Comparison of ENCODE assay signal across 8 cellular contexts in genomic region chr4:1246901-1247810, GRCh38. TPM values are rescaled to one million over a fixed set of nuclear protein-coding genes. Genes with fewer than 3 reads are reported as not detected.
DNase-seq lines count a peak whose midpoint lies in the region; ATAC-seq and TF ChIP-seq lines count a peak whose summit lies in the region.

No MANE protein-coding gene starts in this region.

- peak overlapping the region; percentile 97 for H3K4me2 ChIP-seq in GM23338
- H3K4me2 ChIP-seq in fibroblast of lung (ENCODE audit: extremely low read depth, insufficient read depth, low read length) = peak overlapping the region; percentile 93

- H3K27ac Mint-ChIP-seq in GM23338 (peak overlapping the region; percentile 23; the same call in 1 of the 2 replicates), activated B cell treated with CpG ODN at 0.5 μM for 24 hours (peak overlapping the region; percentile 84), nephron progenitor cell (peak overlapping the region; percentile 45)

- H3K79me2 ChIP-seq in GM23338 (replicated peaks; ENCODE audit: insufficient read depth) (peaks cover 58% of the 10 kb centered on the region), fibroblast of lung (ENCODE audit: control insufficient read depth, insufficient read depth, low read length) (peaks cover 68% of the 10 kb centered on the region)

- H3K4me1 ChIP-seq in BE2C = 0 out of 2 replicates have a peak, but pooled peaks cover 5% of the 10 kb centered on the region
- H3K4me1 ChIP-seq in GM23338 (ENCODE audit: insufficient read depth) = peaks cover 12% of the 10 kb centered on the region; the same call in 1 of the 2 replicates
- peaks cover 16% of the 10 kb centered on the region for H3K4me1 ChIP-seq in fibroblast of lung (ENCODE audit: control insufficient read depth, extremely low read depth, insufficient read depth, low read length)

- peaks cover 13% of the 10 kb centered on the region for H3K4me1 Mint-ChIP-seq in GM23338
- peaks cover 68% of the 10 kb centered on the region for H3K4me1 Mint-ChIP-seq in activated B cell treated with CpG ODN at 0.5 μM for 24 hours
- H3K4me1 Mint-ChIP-seq in nephron progenitor cell = peaks cover 40% of the 10 kb centered on the region

- no peaks in the 10 kb centered on the region for H3F3A ChIP-seq in GM23338 (replicated peaks; ENCODE audit: low read depth)

- H3K4me3 Mint-ChIP-seq in GM23338 (peak overlapping the region; percentile 84), activated B cell treated with CpG ODN at 0.5 μM for 24 hours (peak overlapping the region; percentile 85), nephron progenitor cell (peak overlapping the region; percentile 86)

- H3K27me3 Mint-ChIP-seq in GM23338 (ENCODE audit: insufficient read depth, low read depth, poor library complexity) (peaks cover 20% of the 10 kb centered on the region), activated B cell treated with CpG ODN at 0.5 μM for 24 hours (no peaks in the 10 kb centered on the region), nephron progenitor cell (ENCODE audit: low read depth, poor library complexity) (no peaks in the 10 kb centered on the region)

- CTCF ChIA-PET in activated B cell treated with CpG ODN at 0.5 μM for 24 hours (lab: Charles Lee) = interaction anchor here (0.9 to 4.8 kb wide), 2 partner anchors 21 to 80 kb away, joined by 4 to 23 read pairs; no protein-coding TSS in a partner anchor

- H4K20me1 ChIP-seq in GM23338 (replicated peaks; ENCODE audit: insufficient read depth) (peaks cover 10% of the 10 kb centered on the region), fibroblast of lung (ENCODE audit: control insufficient read depth, extremely low read depth, insufficient read depth, low read length) (no peaks in the 10 kb centered on the region)

- H3K27ac ChIP-seq in GM23338 (ENCODE audit: low read depth) (no peak overlapping the region), fibroblast of lung (ENCODE audit: insufficient read depth, low read length) (peak overlapping the region; percentile 79)

- ATAC-seq in GM23338 = peak; percentile 9
- no peak for ATAC-seq in activated B cell treated with CpG ODN at 0.5 μM for 24 hours (ENCODE audit: low read depth)
- ATAC-seq in GM18502 (IDR thresholded peaks at IDR 0.05; ENCODE audit: poor library complexity, unreplicated experiment) = no peak
- ATAC-seq in GM21737 (IDR thresholded peaks at IDR 0.05; ENCODE audit: unreplicated experiment) = no peak

- H2AFZ ChIP-seq in GM23338 (no peak overlapping the region), fibroblast of lung (ENCODE audit: low read length) (no peak overlapping the region)

- intact Hi-C loops in activated B cell treated with CpG ODN at 0.5 μM for 24 hours (cut with micrococcal nuclease) = loop anchor here (5.0 kb wide), 1 partner anchor 40 kb away; the partner anchor contains the start of gene MAEA

- H3K9me2 ChIP-seq in GM23338 (ENCODE audit: insufficient read depth) = 0 out of 2 replicates have a peak, but pooled peaks cover 3% of the 10 kb centered on the region

- peak overlapping the region; percentile 87 for H3K4me3 ChIP-seq in BE2C (ENCODE audit: low read depth, low read length)
- H3K4me3 ChIP-seq in GM23338 = peak overlapping the region; percentile 95
- H3K4me3 ChIP-seq in fibroblast of lung (replicated peaks in 1 of 4; ENCODE audit: control extremely low read depth in 1 of 4, insufficient read depth in 1 of 4, low read depth in 3 of 4, low read length in 4 of 4) = peak overlapping the region; percentile 71 to 84 (median 78)

- H3K9ac ChIP-seq in fibroblast of lung (ENCODE audit: insufficient read depth, low read length) = peak overlapping the region; percentile 82

- H3K9me3 Mint-ChIP-seq in GM23338 (peaks cover 26% of the 10 kb centered on the region), activated B cell treated with CpG ODN at 0.5 μM for 24 hours (no peaks in the 10 kb centered on the region), nephron progenitor cell (peaks cover 24% of the 10 kb centered on the region)

- peaks cover 26% of the 10 kb centered on the region for H3K36me3 Mint-ChIP-seq in GM23338 (ENCODE audit: low read depth)
- peaks cover 13% of the 10 kb centered on the region for H3K36me3 Mint-ChIP-seq in activated B cell treated with CpG ODN at 0.5 μM for 24 hours (ENCODE audit: low read depth)
- peaks cover 29% of the 10 kb centered on the region for H3K36me3 Mint-ChIP-seq in nephron progenitor cell (ENCODE audit: low read depth)

- POLR2A ChIA-PET in activated B cell treated with CpG ODN at 0.5 μM for 24 hours (lab: Charles Lee) = interaction anchor here (0.6 to 6.3 kb wide), 12 partner anchors 19 to 103 kb away, joined by 4 to 82 read pairs (median 7); partner anchors contain the start of genes MAEA, SPON2 and UVSSA

- H3K27me3 ChIP-seq in BE2C = no peaks in the 10 kb centered on the region
- H3K27me3 ChIP-seq in GM23338 (ENCODE audit: insufficient read depth) = no peaks in the 10 kb centered on the region
- H3K27me3 ChIP-seq in fibroblast of lung (ENCODE audit: control insufficient read depth, insufficient read depth, low read length) = no peaks in the 10 kb centered on the region

- DNase-seq in BE2C (peak; percentile 33), GM23338 (ENCODE audit: low spot score) (peak; percentile 38), activated B cell treated with CpG ODN at 0.5 μM for 24 hours (peak; percentile 21), fibroblast of lung (ENCODE audit: low read depth in 2 of 2) (no peak), nephron progenitor cell (peak; percentile 43), nucleus accumbens (lab: John Stamatoyannopoulos, UW) (no peak)

- peaks cover 10% of the 10 kb centered on the region for H3K36me3 ChIP-seq in BE2C
- no peaks in the 10 kb centered on the region for H3K36me3 ChIP-seq in GM23338 (ENCODE audit: insufficient read depth)
- H3K36me3 ChIP-seq in fibroblast of lung (ENCODE audit: control insufficient read depth, insufficient read depth, low read length) = peaks cover 11% of the 10 kb centered on the region

- no peaks in the 10 kb centered on the region; the same call in none of the 2 replicates for H3K9me3 ChIP-seq in BE2C
- H3K9me3 ChIP-seq in fibroblast of lung (ENCODE audit: control insufficient read depth, insufficient read depth, low read depth, low read length) = no peaks in the 10 kb centered on the region

- TF ChIP-seq CTCF in BE2C (IDR thresholded peaks at IDR 0.05; ENCODE audit: low read depth, low read length) (no peak), GM23338 (conservative IDR thresholded peaks at IDR 0.05; ENCODE audit: low read depth in 2 of 2) (no peak), activated B cell treated with CpG ODN at 0.5 μM for 24 hours (IDR thresholded peaks at IDR 0.05) (no peak), fibroblast of lung (conservative IDR thresholded peaks at IDR 0.05 in 1 of 2, IDR thresholded peaks at IDR 0.05 in 1 of 2; ENCODE audit: low read depth in 1 of 2, low read length in 2 of 2) (no peak), nephron progenitor cell (IDR thresholded peaks at IDR 0.05) (no peak)

TF ChIP-seq in GM23338, 12 proteins besides CTCF, POLR2A, EP300 and RAD21:
- no peak for TF ChIP-seq STAT1 (IDR thresholded peaks at IDR 0.05; ENCODE audit: unreplicated experiment)
- TF ChIP-seq EZH2phosphoT487 (IDR thresholded peaks at IDR 0.05; ENCODE audit: unreplicated experiment) = no peak
- TF ChIP-seq JUNB (IDR thresholded peaks at IDR 0.05; ENCODE audit: unreplicated experiment) = no peak
- TF ChIP-seq POLR2AphosphoS5 (IDR thresholded peaks at IDR 0.05; ENCODE audit: low read depth) = no peak
- TF ChIP-seq EZH2 (IDR thresholded peaks at IDR 0.05; ENCODE audit: low read depth, unreplicated experiment) = no peak

RNA-seq across cellular contexts. Expression of gene CTBP1, which starts 1.8 kb away (rescaled TPM):
- polyA plus RNA-seq in BE2C (2012; ENCODE audit: insufficient read depth, insufficient read length, low read depth) = 352 TPM
- 125 and 192 TPM in 2 replicates for total RNA-seq in GM23338 (2014; rRNA removed; shearing (Covaris generic))
- polyA plus RNA-seq in GM23338 (2016; fragmentation: Nextera tagmentation; extraction: Ambion mirVana) (74.0 and 89.2 TPM in 2 replicates), fibroblast of lung (78.2 and 86.1 TPM in 2 replicates)
- total RNA-seq in activated B cell treated with CpG ODN at 0.5 μM for 24 hours (162 and 175 TPM in 2 replicates), fibroblast of lung (224 and 249 TPM in 2 replicates)
- polyA plus RNA-seq in fibroblast of lung (2012) = 102 and 162 TPM in 2 replicates
- 151 and 174 TPM in 2 replicates for polyA minus RNA-seq in fibroblast of lung (ENCODE audit: low replicate concordance)

RNA-seq across cellular contexts. Expression of gene MAEA, which starts 42.5 kb away (rescaled TPM):
- 247 TPM for polyA plus RNA-seq in BE2C (2012; ENCODE audit: insufficient read depth, insufficient read length, low read depth)
- total RNA-seq in GM23338 (2014; rRNA removed; shearing (Covaris generic)) = 99.0 and 120 TPM in 2 replicates
- polyA plus RNA-seq in GM23338 (2016; fragmentation: Nextera tagmentation; extraction: Ambion mirVana) (48.3 and 49.8 TPM in 2 replicates), fibroblast of lung (53.8 and 59.5 TPM in 2 replicates)
- total RNA-seq in activated B cell treated with CpG ODN at 0.5 μM for 24 hours (67.3 and 73.7 TPM in 2 replicates), fibroblast of lung (37.2 and 44.3 TPM in 2 replicates)
- 49.3 and 67.4 TPM in 2 replicates for polyA plus RNA-seq in fibroblast of lung (2012)
- polyA minus RNA-seq in fibroblast of lung (ENCODE audit: low replicate concordance) = 55.9 and 75.0 TPM in 2 replicates

Comparison
In these comparisons a context has a peak if more than half of its experiments do, and no peak if none do; other contexts are left out.
1. DNase-seq: peak in BE2C (single experiment), GM23338 (single experiment), activated B cell treated with CpG ODN at 0.5 μM for 24 hours (single experiment) and nephron progenitor cell (single experiment); none in fibroblast of lung (0 of 2) and nucleus accumbens (0 of 56).
2. H3K27ac Mint-ChIP-seq: peak in every context shown above with its lines; median percentile 84 in activated B cell treated with CpG ODN at 0.5 μM for 24 hours; 45 in nephron progenitor cell; 23 in GM23338.
3. Peak in every context shown above with its lines, with median percentiles within 50 percentile points of each other: H3K4me3 ChIP-seq and H3K4me3 Mint-ChIP-seq.